In genomic region chr15:78421241-78421994, GRCh38 we compare ENCODE assay signal across 1 cellular context.
TF ChIP-seq lines count a peak whose summit lies in the region.

No MANE protein-coding gene starts in this region.

TF ChIP-seq in SK-N-SH treated with all-trans-retinoic acid at 6 μM for 48 hours, 23 proteins besides CTCF, POLR2A, EP300 and RAD21 (continued from another document):
- no peak for TF ChIP-seq TSHZ2 (CRISPR knock-in tag; IDR thresholded peaks at IDR 0.05)
- TF ChIP-seq CREB5 (CRISPR knock-in tag; IDR thresholded peaks at IDR 0.05; ENCODE audit: low read depth), result no peak
